12 cellular contexts compared by ENCODE assay signal in genomic region chr12:47194501-47194900, GRCh38.
DNase-seq lines count a peak whose midpoint lies in the region; ATAC-seq and TF ChIP-seq lines count a peak whose summit lies in the region.
"Had no signal": no experiment of that assay in that cellular context is flagged by ENCODE, and none has a peak within 500 bp of the region (broad histone marks: within the 10 kb centered on the region; RNA-seq: fewer than 3 reads in every experiment).

No MANE protein-coding gene starts in this region.

- DNase-seq in CD8-positive, alpha-beta memory T cell = no peak
- peak; percentile 67 for DNase-seq in KBM-7
- no peak for DNase-seq in activated B cell treated with CpG ODN at 0.5 μM for 24 hours
- no peak for DNase-seq in immature natural killer cell
- no peak for DNase-seq in effector memory CD4-positive, alpha-beta T cell
- no peak for DNase-seq in activated CD4-positive, alpha-beta T cell treated with anti-CD3 and anti-CD28 coated beads for 36 hours
- DNase-seq in CD1c-positive myeloid dendritic cell (ENCODE audit: extremely low spot score) = no peak
- DNase-seq: effector CD4-positive, alpha-beta T cell; NCI-H2107; testis had no signal

- H3K4me3 Mint-ChIP-seq in CD8-positive, alpha-beta memory T cell = peak overlapping the region in 5 of 7 donors; percentile 75 to 84 (median 78)
- H3K4me3 Mint-ChIP-seq in activated B cell treated with CpG ODN at 0.5 μM for 24 hours = no peak overlapping the region
- peak overlapping the region; percentile 41 to 91 (median 80) for H3K4me3 Mint-ChIP-seq in immature natural killer cell
- no peak overlapping the region for H3K4me3 Mint-ChIP-seq in activated CD4-positive, alpha-beta T cell treated with anti-CD3 and anti-CD28 coated beads for 36 hours

- no peaks in the 10 kb centered on the region for H3K9me3 ChIP-seq in CD8-positive, alpha-beta memory T cell (ENCODE audit: low read length)
- no peaks in the 10 kb centered on the region for H3K9me3 ChIP-seq in effector memory CD4-positive, alpha-beta T cell (ENCODE audit: control insufficient read depth, low read length)
- H3K9me3 ChIP-seq: gastroesophageal sphincter, testis had no signal

- H3K36me3 ChIP-seq in CD8-positive, alpha-beta memory T cell (ENCODE audit: insufficient read depth, low read length) = no peaks in the 10 kb centered on the region
- no peaks in the 10 kb centered on the region for H3K36me3 ChIP-seq in effector memory CD4-positive, alpha-beta T cell (ENCODE audit: control insufficient read depth, insufficient read depth, low read length)
- H3K36me3 ChIP-seq: gastroesophageal sphincter had no signal

- H3K27ac ChIP-seq in CD8-positive, alpha-beta memory T cell (ENCODE audit: low read depth, low read length) = no peak overlapping the region
- H3K27ac ChIP-seq in effector memory CD4-positive, alpha-beta T cell (ENCODE audit: insufficient read depth, low read length, poor library complexity, severe bottlenecking) = no peak overlapping the region
- H3K27ac ChIP-seq: gastroesophageal sphincter, KMS-11, testis had no signal

- intact Hi-C loops in activated B cell treated with CpG ODN at 0.5 μM for 24 hours (cut with micrococcal nuclease) = loop anchor here (2.0 to 5.0 kb wide), 3 partner anchors 33 to 162 kb away; partner anchors contain the start of genes AMIGO2 and PCED1B
- intact Hi-C loops in activated CD4-positive, alpha-beta T cell treated with anti-CD3 and anti-CD28 coated beads for 36 hours (cut with DNase I, micrococcal nuclease) = loop anchor here in 1 of 2 experiments (5.0 kb wide), 1 partner anchor 162 kb away; no protein-coding TSS in a partner anchor

- CTCF ChIA-PET in CD8-positive, alpha-beta memory T cell (lab: Charles Lee) = interaction anchor here (1.3 to 4.8 kb wide), 14 partner anchors 13 to 203 kb away, joined by 3 to 31 read pairs (median 8); partner anchors contain the start of genes AMIGO2 and PCED1B
- CTCF ChIA-PET in activated B cell treated with CpG ODN at 0.5 μM for 24 hours (lab: Charles Lee) = interaction anchor here (1.6 to 2.0 kb wide), 3 partner anchors 13 to 203 kb away, joined by 4 to 8 read pairs (median 8); no protein-coding TSS in a partner anchor
- CTCF ChIA-PET in activated CD4-positive, alpha-beta T cell treated with anti-CD3 and anti-CD28 coated beads for 36 hours (lab: Charles Lee) = interaction anchor here (0.8 to 1.9 kb wide), 5 partner anchors 13 to 126 kb away, joined by 3 to 8 read pairs (median 3); no protein-coding TSS in a partner anchor

- no peaks in the 10 kb centered on the region for H3K9me3 Mint-ChIP-seq in CD8-positive, alpha-beta memory T cell
- H3K9me3 Mint-ChIP-seq in activated B cell treated with CpG ODN at 0.5 μM for 24 hours (no peaks in the 10 kb centered on the region), immature natural killer cell (peaks cover 0 to 3% (median 0%) of the 10 kb centered on the region in 6 donors)
- no peaks in the 10 kb centered on the region for H3K9me3 Mint-ChIP-seq in activated CD4-positive, alpha-beta T cell treated with anti-CD3 and anti-CD28 coated beads for 36 hours (ENCODE audit: low read depth)

- POLR2A ChIA-PET in CD8-positive, alpha-beta memory T cell (lab: Charles Lee) = interaction anchor here (1.1 to 1.6 kb wide), 2 partner anchors 13 to 22 kb away, joined by 6 to 12 read pairs; no protein-coding TSS in a partner anchor
- POLR2A ChIA-PET in activated B cell treated with CpG ODN at 0.5 μM for 24 hours (lab: Charles Lee) = interaction anchor here (1.2 to 2.0 kb wide), 3 partner anchors 13 to 116 kb away, joined by 4 to 12 read pairs (median 6); no protein-coding TSS in a partner anchor
- POLR2A ChIA-PET in activated CD4-positive, alpha-beta T cell treated with anti-CD3 and anti-CD28 coated beads for 36 hours (lab: Charles Lee) = interaction anchor here (0.6 to 1.5 kb wide), 2 partner anchors 18 to 162 kb away, joined by 4 read pairs; no protein-coding TSS in a partner anchor

- H3K4me1 ChIP-seq in CD8-positive, alpha-beta memory T cell (ENCODE audit: insufficient read depth, low read length) = peaks cover 81% of the 10 kb centered on the region
- peaks cover 37% of the 10 kb centered on the region for H3K4me1 ChIP-seq in effector memory CD4-positive, alpha-beta T cell (ENCODE audit: control insufficient read depth, insufficient read depth, low read length, poor library complexity, severe bottlenecking)

- in situ Hi-C loops in KBM-7 (cut with MboI; ENCODE audit: low pct_unique_long_range_greater_than_20kb, low sequenced_read_pairs) = loop anchor here (25.0 kb wide), 1 partner anchor 107 kb away; the partner anchor contains the start of genes AMIGO2 and PCED1B

- H3K4me3 ChIP-seq in CD8-positive, alpha-beta memory T cell (ENCODE audit: low read length) = no peak overlapping the region
- H3K4me3 ChIP-seq in effector memory CD4-positive, alpha-beta T cell (ENCODE audit: insufficient read depth, low read depth, low read length, poor library complexity, severe bottlenecking) = no peak overlapping the region
- H3K4me3 ChIP-seq: gastroesophageal sphincter, testis had no signal

- no peak for ATAC-seq in activated B cell treated with CpG ODN at 0.5 μM for 24 hours (ENCODE audit: low read depth)
- no peak for ATAC-seq in activated CD4-positive, alpha-beta T cell treated with anti-CD3 and anti-CD28 coated beads for 36 hours
- ATAC-seq: gastroesophageal sphincter had no signal

- H3K27ac Mint-ChIP-seq in CD8-positive, alpha-beta memory T cell = peak overlapping the region in 7 of 8 donors; percentile 32 to 96 (median 92)
- H3K27ac Mint-ChIP-seq in activated B cell treated with CpG ODN at 0.5 μM for 24 hours = peak overlapping the region; percentile 50
- H3K27ac Mint-ChIP-seq in immature natural killer cell = peak overlapping the region; percentile 84 to 97 (median 96)
- H3K27ac Mint-ChIP-seq in activated CD4-positive, alpha-beta T cell treated with anti-CD3 and anti-CD28 coated beads for 36 hours = no peak overlapping the region

- H3K27me3 Mint-ChIP-seq in CD8-positive, alpha-beta memory T cell = peaks cover 0 to 2% of the 10 kb centered on the region in 2 donors
- H3K27me3 Mint-ChIP-seq in activated B cell treated with CpG ODN at 0.5 μM for 24 hours (no peaks in the 10 kb centered on the region), immature natural killer cell (ENCODE audit: low read depth in 3 of 3) (peaks cover 2 to 6% (median 3%) of the 10 kb centered on the region in 3 donors)
- H3K27me3 Mint-ChIP-seq in activated CD4-positive, alpha-beta T cell treated with anti-CD3 and anti-CD28 coated beads for 36 hours = no peaks in the 10 kb centered on the region

- H3K36me3 Mint-ChIP-seq in CD8-positive, alpha-beta memory T cell = peaks cover 0 to 25% (median 5%) of the 10 kb centered on the region in 3 donors
- peaks cover 4% of the 10 kb centered on the region for H3K36me3 Mint-ChIP-seq in activated B cell treated with CpG ODN at 0.5 μM for 24 hours (ENCODE audit: low read depth)
- peaks cover 11 to 18% (median 14%) of the 10 kb centered on the region in 3 donors for H3K36me3 Mint-ChIP-seq in immature natural killer cell
- peaks cover 27% of the 10 kb centered on the region for H3K36me3 Mint-ChIP-seq in activated CD4-positive, alpha-beta T cell treated with anti-CD3 and anti-CD28 coated beads for 36 hours (ENCODE audit: low read depth)

- H3K27me3 ChIP-seq in CD8-positive, alpha-beta memory T cell (ENCODE audit: insufficient read depth, low read length, poor library complexity, severe bottlenecking) = no peaks in the 10 kb centered on the region
- no peaks in the 10 kb centered on the region for H3K27me3 ChIP-seq in effector memory CD4-positive, alpha-beta T cell (replicated peaks; ENCODE audit: control insufficient read depth, insufficient read depth, low read length, poor library complexity, severe bottlenecking)
- H3K27me3 ChIP-seq: gastroesophageal sphincter, testis had no signal

- H3K4me1 Mint-ChIP-seq in CD8-positive, alpha-beta memory T cell = peaks cover 77 to 87% (median 85%) of the 10 kb centered on the region in 3 donors
- H3K4me1 Mint-ChIP-seq in activated B cell treated with CpG ODN at 0.5 μM for 24 hours (peaks cover 75% of the 10 kb centered on the region), immature natural killer cell (peaks cover 69 to 87% of the 10 kb centered on the region in 2 donors)
- H3K4me1 Mint-ChIP-seq in activated CD4-positive, alpha-beta T cell treated with anti-CD3 and anti-CD28 coated beads for 36 hours = peaks cover 72% of the 10 kb centered on the region

- no peak for TF ChIP-seq CTCF in activated B cell treated with CpG ODN at 0.5 μM for 24 hours (IDR thresholded peaks at IDR 0.05)

Comparison
In these comparisons a context has a peak if more than half of its experiments do, and no peak if none do; other contexts are left out.
1. H3K4me3 Mint-ChIP-seq: peak in CD8-positive, alpha-beta memory T cell (5 of 7) and immature natural killer cell (5 of 5); none in activated B cell treated with CpG ODN at 0.5 μM for 24 hours (single experiment) and activated CD4-positive, alpha-beta T cell treated with anti-CD3 and anti-CD28 coated beads for 36 hours (single experiment).